17 cellular contexts compared by ENCODE assay signal in genomic region chr4:183333202-183333601, GRCh38. TPM values are rescaled to one million over a fixed set of nuclear protein-coding genes. Genes with fewer than 3 reads are reported as not detected.
DNase-seq lines count a peak whose midpoint lies in the region; ATAC-seq and TF ChIP-seq lines count a peak whose summit lies in the region.
"Had no signal": no experiment of that assay in that cellular context is flagged by ENCODE, and none has a peak within 500 bp of the region (broad histone marks: within the 10 kb centered on the region; RNA-seq: fewer than 3 reads in every experiment).

No MANE protein-coding gene starts in this region.

- H3K4me2 ChIP-seq in H9 (ENCODE audit: insufficient read depth, insufficient read length, low read length): no peak overlapping the region
- H3K4me2 ChIP-seq in PC-3 (ENCODE audit: low read length): no peak overlapping the region
- no peak overlapping the region for H3K4me2 ChIP-seq in mesendoderm (ENCODE audit: low read length)

- H3K14ac ChIP-seq in H9 (ENCODE audit: insufficient read depth, low read length): no peak overlapping the region; the same call in 1 of the 2 replicates

- H3K27me3 Mint-ChIP-seq in H9 (ENCODE audit: low read depth): peaks cover 3% of the 10 kb centered on the region
- H3K27me3 Mint-ChIP-seq in type B pancreatic cell: peaks cover 18% of the 10 kb centered on the region

- POLR2A ChIA-PET in PC-3 (lab: Charles Lee; ENCODE audit: unreplicated experiment): no interaction called here

- H3K4me3 ChIP-seq in PC-3 (ENCODE audit: low read length): no peak overlapping the region
- no peak overlapping the region for H3K4me3 ChIP-seq in mesendoderm (ENCODE audit: low read length)
- H3K4me3 ChIP-seq: GM12878 had no signal

- H3K9me2 ChIP-seq in PC-3 (replicated peaks; ENCODE audit: low read length): no peaks in the 10 kb centered on the region

- no peaks in the 10 kb centered on the region for H3K23me2 ChIP-seq in H9 (ENCODE audit: insufficient read length, low read depth, low read length, poor library complexity, severe bottlenecking)

- no peak overlapping the region for H4K91ac ChIP-seq in H9 (ENCODE audit: insufficient read length, low read depth, low read length)

- H3K9me3 Mint-ChIP-seq in H9 (peaks cover 0 to 6% of the 10 kb centered on the region in 2 experiments; a peak in 4 of 5 replicates), type B pancreatic cell (no peaks in the 10 kb centered on the region)

- no peak overlapping the region for H2BK20ac ChIP-seq in H9 (ENCODE audit: low read depth, low read length, poor library complexity, severe bottlenecking)

- H3K36me3 Mint-ChIP-seq in H9 (ENCODE audit: insufficient read depth in 1 of 3, low read depth in 3 of 3) (peaks cover 0 to 7% (median 0%) of the 10 kb centered on the region in 3 experiments; a peak in 2 of 7 replicates), type B pancreatic cell (no peaks in the 10 kb centered on the region)

- H2BK12ac ChIP-seq in H9 (ENCODE audit: insufficient read length, low read depth, low read length): no peak overlapping the region

- H3K23ac ChIP-seq in H9 (ENCODE audit: insufficient read length, low read depth, low read length) (no peak overlapping the region), mesendoderm (ENCODE audit: low read length) (peak overlapping the region; percentile 15)

- TF ChIP-seq CTCF in H9 (conservative IDR thresholded peaks at IDR 0.05) (no peak), PC-3 (conservative IDR thresholded peaks at IDR 0.05; ENCODE audit: low read depth, low read length) (no peak), type B pancreatic cell (conservative IDR thresholded peaks at IDR 0.05) (no peak)

- H3K4me1 Mint-ChIP-seq in H9 (peaks cover 0 to 4% of the 10 kb centered on the region in 2 experiments; a peak in 1 of 4 replicates), type B pancreatic cell (ENCODE audit: unreplicated experiment) (peaks cover 4% of the 10 kb centered on the region)

- ATAC-seq in PC-3: no peak
- no peak for ATAC-seq in GM21360 (IDR thresholded peaks at IDR 0.05; ENCODE audit: unreplicated experiment)
- no peak for ATAC-seq in GM19328 (IDR thresholded peaks at IDR 0.05; ENCODE audit: unreplicated experiment)

- H3K9me3 ChIP-seq in H9 (ENCODE audit: control insufficient read depth, low read depth, low read length) (no peaks in the 10 kb centered on the region), PC-3 (ENCODE audit: low read length) (no peaks in the 10 kb centered on the region)
- H3K9me3 ChIP-seq: BE2C had no signal

- H2AK5ac ChIP-seq in H9 (ENCODE audit: insufficient read length, low read length): no peak overlapping the region
- no peak overlapping the region for H2AK5ac ChIP-seq in mesendoderm (ENCODE audit: low read length)

- no peak overlapping the region for H3K27ac ChIP-seq in H9 (ENCODE audit: insufficient read length, low read depth, low read length)
- H3K27ac ChIP-seq in PC-3 (ENCODE audit: low read length): peak overlapping the region; percentile 96
- H3K27ac ChIP-seq in mesendoderm (ENCODE audit: low read depth, low read length): no peak overlapping the region
- H3K27ac ChIP-seq: C4-2B had no signal

- peak overlapping the region; percentile 55 for H3K56ac ChIP-seq in H9 (ENCODE audit: insufficient read length, low read depth, low read length)
- H3K56ac ChIP-seq in mesendoderm (ENCODE audit: low read length): no peak overlapping the region

- intact Hi-C loops in PC-3 (cut with micrococcal nuclease): loop anchor here (5.0 kb wide), 1 partner anchor 64 kb away; no protein-coding TSS in a partner anchor

- no peak overlapping the region for H3K18ac ChIP-seq in H9 (ENCODE audit: insufficient read length, low read depth, low read length)
- H3K18ac ChIP-seq in mesendoderm (ENCODE audit: low read length): no peak overlapping the region

- no peak overlapping the region for H3T11ph ChIP-seq in H9 (ENCODE audit: low read length)

- CTCF ChIA-PET in PC-3 (lab: Charles Lee): no interaction called here

- H3K79me1 ChIP-seq in H9 (ENCODE audit: insufficient read depth, low read depth, low read length, poor library complexity, severe bottlenecking): no peaks in the 10 kb centered on the region
- H3K79me1 ChIP-seq in mesendoderm (ENCODE audit: low read length): no peaks in the 10 kb centered on the region

- H4K5ac ChIP-seq in H9 (ENCODE audit: insufficient read length, low read depth, low read length): no peak overlapping the region
- no peak overlapping the region for H4K5ac ChIP-seq in mesendoderm (ENCODE audit: low read length)

- WGBS in H9 (ENCODE audit: extremely low coverage, insufficient read length, low lambda C conversion rate): no CpG with 5 or more reads among the region's 9 CpGs
- WGBS in mesendoderm (ENCODE audit: extremely low coverage, insufficient coverage, low lambda C conversion rate): no CpG with 5 or more reads among the region's 9 CpGs

- H3K9ac ChIP-seq in H9 (ENCODE audit: extremely low read depth, insufficient read length, low read length) (no peak overlapping the region), PC-3 (ENCODE audit: low read length) (peak overlapping the region; percentile 57), mesendoderm (ENCODE audit: low read length) (no peak overlapping the region)

- peaks cover 4% of the 10 kb centered on the region for H3F3A ChIP-seq in PC-3 (ENCODE audit: low read length, unreplicated experiment)

- no TSS peak for BruUV-seq in PC-3 (replicated peaks; lab: Mats Ljungman, UMichigan)

- H2BK5ac ChIP-seq in H9 (ENCODE audit: insufficient read length, low read length): no peak overlapping the region
- H2BK5ac ChIP-seq in mesendoderm (ENCODE audit: low read length): no peak overlapping the region

- H3K27ac Mint-ChIP-seq in H9 (no peak overlapping the region), type B pancreatic cell (no peak overlapping the region)
- H3K27ac Mint-ChIP-seq: CD4-positive, alpha-beta memory T cell had no signal

- H4K8ac ChIP-seq in H9 (replicated peaks; ENCODE audit: insufficient read length, low read depth, low read length) (no peak overlapping the region), mesendoderm (ENCODE audit: low read depth, low read length) (no peak overlapping the region)

- H3K4ac ChIP-seq in H9 (ENCODE audit: low read depth, low read length) (no peak overlapping the region), mesendoderm (ENCODE audit: low read depth, low read length) (no peak overlapping the region)

- H3K4me3 Mint-ChIP-seq in H9 (no peak overlapping the region), type B pancreatic cell (no peak overlapping the region)
- H3K4me3 Mint-ChIP-seq: CD4-positive, alpha-beta memory T cell had no signal

- H3K27me3 ChIP-seq in H9 (ENCODE audit: insufficient read depth, low read length) (no peaks in the 10 kb centered on the region), PC-3 (ENCODE audit: low read length) (no peaks in the 10 kb centered on the region), mesendoderm (ENCODE audit: insufficient read depth, low read length, poor library complexity) (no peaks in the 10 kb centered on the region)
- H3K27me3 ChIP-seq: BE2C had no signal

- no peaks in the 10 kb centered on the region for H3K79me2 ChIP-seq in H9 (ENCODE audit: insufficient read depth, low read length)
- no peaks in the 10 kb centered on the region for H3K79me2 ChIP-seq in PC-3 (ENCODE audit: low read length)
- H3K79me2 ChIP-seq in mesendoderm (ENCODE audit: control insufficient read depth, insufficient read depth, low read length): no peaks in the 10 kb centered on the region

- H2BK120ac ChIP-seq in H9 (ENCODE audit: low read depth, low read length, poor library complexity, severe bottlenecking): no peak overlapping the region
- H2BK120ac ChIP-seq in mesendoderm (ENCODE audit: low read depth, low read length): no peak overlapping the region

- H2AFZ ChIP-seq in H9 (ENCODE audit: low read length): no peak overlapping the region
- no peak overlapping the region for H2AFZ ChIP-seq in PC-3 (ENCODE audit: low read length)

- no peaks in the 10 kb centered on the region for H3K36me3 ChIP-seq in PC-3 (ENCODE audit: low read depth, low read length)
- no peaks in the 10 kb centered on the region for H3K36me3 ChIP-seq in mesendoderm (ENCODE audit: control insufficient read depth, insufficient read depth, low read length)
- H3K36me3 ChIP-seq: BE2C had no signal

- H3K4me1 ChIP-seq in H9 (ENCODE audit: insufficient read depth, low read length) (no peaks in the 10 kb centered on the region), PC-3 (ENCODE audit: insufficient read depth, low read length) (peaks cover 33% of the 10 kb centered on the region), mesendoderm (ENCODE audit: control insufficient read depth, low read depth, low read length) (peaks cover 2% of the 10 kb centered on the region)

- no peak overlapping the region for H2BK15ac ChIP-seq in H9 (ENCODE audit: low read depth, low read length)
- H2BK15ac ChIP-seq in mesendoderm (replicated peaks; ENCODE audit: low read depth): no peak overlapping the region

- DNase-seq in H9 (no peak), PC-3 (no peak), mesendoderm (no peak), type B pancreatic cell (ENCODE audit: extremely low spot score, unreplicated experiment) (peak; percentile 29), HCEC 1CT (no peak)
- DNase-seq: BE2C; CD4-positive, alpha-beta memory T cell; DMS79; GOT3 had no signal

- H4K20me1 ChIP-seq in H9 (ENCODE audit: control insufficient read depth, insufficient read depth, insufficient read length) (no peaks in the 10 kb centered on the region), PC-3 (ENCODE audit: low read length) (no peaks in the 10 kb centered on the region)

RNA-seq across cellular contexts. Expression of gene CLDN24, which starts 11.0 kb away (rescaled TPM):
- total RNA-seq in H9 (2021) (not detected in 2 replicates), PC-3 (2014; rRNA removed) (not detected in 2 replicates), type B pancreatic cell (ENCODE audit: low replicate concordance) (not detected in 2 replicates)
- polyA plus RNA-seq in mesendoderm (2013, experiment 1 of 2): not detected
- not detected for polyA plus RNA-seq in mesendoderm (2013, experiment 2 of 2)
- total RNA-seq: CD4-positive, alpha-beta memory T cell; G401; GM12878; HepG2; HT1080 had no signal
- polyA plus RNA-seq: AG04450; CD4-positive, alpha-beta memory T cell; GM12878; HepG2 had no signal

RNA-seq across cellular contexts. Expression of gene CLDN22, which starts 13.1 kb away (rescaled TPM):
- total RNA-seq in H9 (2021): not detected in 2 replicates
- total RNA-seq in PC-3 (2014; rRNA removed): not detected in 2 replicates
- not detected for polyA plus RNA-seq in mesendoderm (2013, experiment 1 of 2)
- polyA plus RNA-seq in mesendoderm (2013, experiment 2 of 2): not detected
- not detected in 2 replicates for total RNA-seq in type B pancreatic cell (ENCODE audit: low replicate concordance)
- total RNA-seq: CD4-positive, alpha-beta memory T cell; G401; GM12878; HepG2; HT1080 had no signal
- polyA plus RNA-seq: AG04450; CD4-positive, alpha-beta memory T cell; GM12878 had no signal
